ENCODE assay signal across 21 cellular contexts in the genomic region with DNA sequence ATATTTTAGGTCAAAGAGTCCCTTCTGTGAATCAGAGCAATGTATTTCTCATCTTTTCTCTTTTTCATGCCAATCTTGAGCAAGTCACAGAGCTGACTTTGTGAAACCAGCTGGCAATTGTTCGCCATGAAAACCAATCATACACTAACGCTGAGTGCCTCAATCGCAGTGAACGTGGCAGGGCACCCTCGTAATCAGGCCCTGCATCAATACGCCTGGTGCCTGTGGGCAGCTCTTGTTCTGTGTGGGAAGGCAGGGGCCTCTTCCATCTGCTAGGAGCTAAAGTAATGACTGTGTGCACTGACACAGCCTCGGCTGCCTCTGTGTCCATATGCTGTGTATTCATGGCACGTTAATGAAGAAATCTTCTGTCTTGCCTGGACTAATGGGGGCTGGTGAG. TPM values are rescaled to one million over a fixed set of nuclear protein-coding genes. Genes with fewer than 3 reads are reported as not detected.
"Had no signal": no experiment of that assay in that cellular context is flagged by ENCODE, and none has a peak within 500 bp of the region (broad histone marks: within the 10 kb centered on the region; RNA-seq: fewer than 3 reads in every experiment).

No MANE protein-coding gene starts in this region.

- H3K4me3 ChIP-seq: esophagus muscularis mucosa, gastrocnemius medialis, left ventricle myocardium inferior, lower lobe of right lung, ovary, stomach, suprapubic skin, tibial artery, upper lobe of left lung, uterus had no signal

- H3K27me3 ChIP-seq: gastrocnemius medialis, ovary, tibial artery, upper lobe of left lung, uterus had no signal

- DNase-seq: cortex of kidney; effector memory CD4-positive, alpha-beta T cell; gastrocnemius medialis; immature natural killer cell; left cardiac atrium; left ventricle myocardium inferior; lower lobe of right lung; natural killer cell; ovary; right cardiac atrium; small intestine; stimulated activated CD4-positive, alpha-beta T cell treated with anti-CD3 and anti-CD28 coated beads, Interleukin-12 subunit alpha, Interleukin-12 subunit beta, amount 100 ng/mL, for 4 hours; stimulated activated naive CD4-positive, alpha-beta T cell; stomach; tibial artery; upper lobe of left lung; uterus had no signal

- ATAC-seq: gastrocnemius medialis, left cardiac atrium, lower lobe of right lung, natural killer cell, right cardiac atrium had no signal

- H3K4me1 ChIP-seq: esophagus muscularis mucosa, gastrocnemius medialis, left ventricle myocardium inferior, lower lobe of right lung, stomach, suprapubic skin, tibial artery, upper lobe of left lung, uterus had no signal

- H3K9me3 ChIP-seq: esophagus muscularis mucosa, gastrocnemius medialis, left ventricle myocardium inferior, lower lobe of right lung, ovary, stomach, suprapubic skin, tibial artery, upper lobe of left lung, uterus had no signal

- H3K36me3 ChIP-seq: esophagus muscularis mucosa, gastrocnemius medialis, left ventricle myocardium inferior, lower lobe of right lung, ovary, stomach, suprapubic skin, tibial artery, upper lobe of left lung, uterus had no signal

- H3K27ac ChIP-seq: esophagus muscularis mucosa, gastrocnemius medialis, left ventricle myocardium inferior, lower lobe of right lung, ovary, stomach, suprapubic skin, tibial artery, upper lobe of left lung, uterus had no signal

RNA-seq across cellular contexts. Expression of a gene that starts 27.8 kb away (rescaled TPM):
- total RNA-seq: esophagus muscularis mucosa, fibroblast of villous mesenchyme, myocyte, natural killer cell, suprapubic skin had no signal
